In genomic region chr14:61512026-61512425, GRCh38 we compare ENCODE assay signal across 10 cellular contexts.
DNase-seq lines count a peak whose midpoint lies in the region; ATAC-seq and TF ChIP-seq lines count a peak whose summit lies in the region.
"Had no signal": no experiment of that assay in that cellular context is flagged by ENCODE, and none has a peak within 500 bp of the region (broad histone marks: within the 10 kb centered on the region; RNA-seq: fewer than 3 reads in every experiment).

No MANE protein-coding gene starts in this region.

- CTCF ChIA-PET in activated CD4-positive, alpha-beta memory T cell treated with anti-CD3 and anti-CD28 coated beads for 36 hours (lab: Charles Lee), result interaction anchor here (0.7 to 4.7 kb wide), 9 partner anchors 8 to 704 kb away, joined by 3 to 20 read pairs (median 3); no protein-coding TSS in a partner anchor

- peaks cover 59% of the 10 kb centered on the region for H3K4me1 Mint-ChIP-seq in T-helper 2 cell treated with Interferon-gamma antibody and Interleukin-4, amounts not matched to agents 5 μg/mL and 100 μg/mL, for 36 hours (ENCODE audit: low read depth)
- H3K4me1 Mint-ChIP-seq in activated CD4-positive, alpha-beta memory T cell treated with anti-CD3 and anti-CD28 coated beads for 36 hours (ENCODE audit: low read depth), result peaks cover 95% of the 10 kb centered on the region

- no peaks in the 10 kb centered on the region for H3K9me3 Mint-ChIP-seq in T-helper 2 cell treated with Interferon-gamma antibody and Interleukin-4, amounts not matched to agents 5 μg/mL and 100 μg/mL, for 36 hours
- H3K9me3 Mint-ChIP-seq in activated CD4-positive, alpha-beta memory T cell treated with anti-CD3 and anti-CD28 coated beads for 36 hours, result no peaks in the 10 kb centered on the region

- H3K4me3 Mint-ChIP-seq in T-helper 2 cell treated with Interferon-gamma antibody and Interleukin-4, amounts not matched to agents 5 μg/mL and 100 μg/mL, for 36 hours, result no peak overlapping the region
- peak overlapping the region; percentile 51 for H3K4me3 Mint-ChIP-seq in activated CD4-positive, alpha-beta memory T cell treated with anti-CD3 and anti-CD28 coated beads for 36 hours

- TF ChIP-seq CTCF in fibroblast of mammary gland (conservative IDR thresholded peaks at IDR 0.05; ENCODE audit: control insufficient read depth, insufficient read depth, low read depth, low read length), result no peak

- H3K27ac Mint-ChIP-seq in T-helper 2 cell treated with Interferon-gamma antibody and Interleukin-4, amounts not matched to agents 5 μg/mL and 100 μg/mL, for 36 hours, result peak overlapping the region; percentile 55
- peak overlapping the region; percentile 98 for H3K27ac Mint-ChIP-seq in activated CD4-positive, alpha-beta memory T cell treated with anti-CD3 and anti-CD28 coated beads for 36 hours

- no peaks in the 10 kb centered on the region for H3K27me3 Mint-ChIP-seq in T-helper 2 cell treated with Interferon-gamma antibody and Interleukin-4, amounts not matched to agents 5 μg/mL and 100 μg/mL, for 36 hours (ENCODE audit: low read depth)
- no peaks in the 10 kb centered on the region for H3K27me3 Mint-ChIP-seq in activated CD4-positive, alpha-beta memory T cell treated with anti-CD3 and anti-CD28 coated beads for 36 hours

- intact Hi-C loops in activated CD4-positive, alpha-beta memory T cell treated with anti-CD3 and anti-CD28 coated beads for 36 hours (cut with micrococcal nuclease), result loop anchor here (1.0 to 5.0 kb wide), 2 partner anchors 41 to 170 kb away; no protein-coding TSS in a partner anchor

- ATAC-seq in HG03469 (IDR thresholded peaks at IDR 0.05; ENCODE audit: unreplicated experiment), result no peak

- peaks cover 71% of the 10 kb centered on the region for H3K36me3 Mint-ChIP-seq in T-helper 2 cell treated with Interferon-gamma antibody and Interleukin-4, amounts not matched to agents 5 μg/mL and 100 μg/mL, for 36 hours (ENCODE audit: low read depth)
- H3K36me3 Mint-ChIP-seq in activated CD4-positive, alpha-beta memory T cell treated with anti-CD3 and anti-CD28 coated beads for 36 hours, result peaks cover 46% of the 10 kb centered on the region

- POLR2A ChIA-PET in activated CD4-positive, alpha-beta memory T cell treated with anti-CD3 and anti-CD28 coated beads for 36 hours (lab: Charles Lee), result interaction anchor here (0.6 to 4.4 kb wide), 18 partner anchors 8 to 201 kb away, joined by 3 to 37 read pairs (median 6); partner anchors contain the start of gene HIF1A

- no peak overlapping the region for H3K4me3 ChIP-seq in fibroblast of mammary gland (ENCODE audit: control insufficient read depth, low read depth, low read length)
- H3K4me3 ChIP-seq: cardiac muscle cell had no signal

- no peak for DNase-seq in T-helper 2 cell treated with Interferon-gamma antibody and Interleukin-4, amounts not matched to agents 5 μg/mL and 100 μg/mL, for 36 hours (ENCODE audit: low spot score)
- no peak for DNase-seq in T-helper 2 cell
- DNase-seq in activated CD4-positive, alpha-beta memory T cell treated with anti-CD3 and anti-CD28 coated beads for 36 hours, result no peak
- DNase-seq in fibroblast of mammary gland (ENCODE audit: low read depth), result peak; percentile 52
- peak; percentile 28 for DNase-seq in stimulated activated CD8-positive, alpha-beta memory T cell treated with anti-CD3 and anti-CD28 coated beads, Interleukin-4, amount 100 ng/mL, for 48 hours
- no peak for DNase-seq in AML-193 (lab: John Stamatoyannopoulos, UW)
- DNase-seq in NCI-H1092 (lab: John Stamatoyannopoulos, UW), result no peak
- DNase-seq: NCI-H69 had no signal

Comparison
In these comparisons a context has a peak if more than half of its experiments do, and no peak if none do; other contexts are left out.
1. DNase-seq: peak in fibroblast of mammary gland (single experiment) and stimulated activated CD8-positive, alpha-beta memory T cell treated with anti-CD3 and anti-CD28 coated beads, Interleukin-4, amount 100 ng/mL, for 48 hours (single experiment); none in T-helper 2 cell treated with Interferon-gamma antibody and Interleukin-4, amounts not matched to agents 5 μg/mL and 100 μg/mL, for 36 hours (single experiment), T-helper 2 cell (0 of 5), activated CD4-positive, alpha-beta memory T cell treated with anti-CD3 and anti-CD28 coated beads for 36 hours (single experiment), AML-193 (0 of 2) and NCI-H1092 (single experiment).